ENCODE assay signal across 34 cellular contexts in the genomic region with DNA sequence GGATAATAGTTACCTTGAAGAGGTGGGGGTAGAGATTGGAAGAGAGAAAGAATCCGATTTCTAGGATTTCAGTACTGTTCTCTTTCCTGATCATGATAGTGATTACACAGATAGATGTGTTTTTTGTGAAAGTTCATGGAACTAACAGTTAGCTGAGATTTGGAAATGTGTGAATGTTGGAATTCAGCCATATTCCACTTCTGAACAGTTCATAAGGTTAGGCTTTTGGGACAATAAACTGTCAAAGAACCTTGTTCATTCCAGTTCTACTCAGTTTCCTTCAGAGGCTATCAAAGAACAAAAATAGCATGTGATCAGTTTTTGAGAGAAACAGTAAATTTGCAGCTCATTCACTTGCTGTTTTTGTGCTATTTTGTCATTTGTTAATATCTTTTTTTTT.
"Had no signal": no experiment of that assay in that cellular context is flagged by ENCODE, and none has a peak within 500 bp of the region (broad histone marks: within the 10 kb centered on the region; RNA-seq: fewer than 3 reads in every experiment).

No MANE protein-coding gene starts in this region.

- DNase-seq: activated B cell treated with CpG ODN at 0.5 μM for 24 hours; activated CD4-positive, alpha-beta memory T cell treated with anti-CD3 and anti-CD28 coated beads for 36 hours; activated CD4-positive, alpha-beta T cell treated with anti-CD3 and anti-CD28 coated beads for 4 hours; activated CD4-positive, alpha-beta T cell treated with anti-CD3 and anti-CD28 coated beads, Interleukin-2, amount 10 ng/mL, durations not matched to agents 24 days and 14 days; activated CD4-positive, alpha-beta T cell treated with anti-CD3 and anti-CD28 coated beads, Interleukin-2, amount 50 U/mL, for 1 hour; activated CD4-positive, alpha-beta T cell treated with anti-CD3 and anti-CD28 coated beads, Interleukin-2, amount 50 U/mL, for 4 hours; activated CD4-positive, CD25-positive, alpha-beta regulatory T cell treated with anti-CD3 and anti-CD28 coated beads, Interleukin-2, amount 50 U/mL, for 72 hours; activated CD8-positive, alpha-beta memory T cell treated with anti-CD3 and anti-CD28 coated beads, Interleukin-2, amount 50 U/mL, for 4 hours; activated CD8-positive, alpha-beta T cell treated with anti-CD3 and anti-CD28 coated beads for 36 hours; activated effector memory CD4-positive, alpha-beta T cell treated with anti-CD3 and anti-CD28 coated beads, Interleukin-2, amount 50 U/mL, for 16 hours; activated gamma-delta T cell treated with Interleukin-2 at 50 U/mL for 16 hours; activated naive CD4-positive, alpha-beta T cell; activated naive CD4-positive, alpha-beta T cell treated with anti-CD3 and anti-CD28 coated beads for 36 hours; activated naive CD4-positive, alpha-beta T cell treated with anti-CD3 and anti-CD28 coated beads, Interleukin-2, amount 50 U/mL, for 16 hours; activated naive CD8-positive, alpha-beta T cell treated with anti-CD3 and anti-CD28 coated beads for 36 hours; activated T-cell treated with anti-CD3 and anti-CD28 coated beads for 4 hours; activated T-cell treated with anti-CD3 and anti-CD28 coated beads, Interleukin-2, amount 50 U/mL, for 1 hour; activated T-cell treated with anti-CD3 and anti-CD28 coated beads, Interleukin-2, amount 50 U/mL, for 4 hours; activated T-cell treated with anti-CD3 and anti-CD28 coated beads, Interleukin-2, amount 50 U/mL, for 72 hours; adrenal gland; amniotic stem cell; aorta; body of pancreas; brain microvascular endothelial cell; central memory CD4-positive, alpha-beta T cell; T-helper 1 cell; T-helper 2 cell; T-helper 9 cell had no signal

- ATAC-seq: activated CD8-positive, alpha-beta T cell treated with anti-CD3 and anti-CD28 coated beads for 36 hours; activated naive CD4-positive, alpha-beta T cell treated with anti-CD3 and anti-CD28 coated beads, Interleukin-2, amount 50 U/mL, for 72 hours; activated T-cell treated with anti-CD3 and anti-CD28 coated beads, Interleukin-2, amount 50 U/mL, for 4 hours; activated T-cell treated with anti-CD3 and anti-CD28 coated beads, Interleukin-2, amount 50 U/mL, for 72 hours; activated T-helper 17 cell treated with anti-CD3 and anti-CD28 coated beads, Interleukin-2, amount 50 U/mL, for 72 hours; body of pancreas had no signal

- H3K4me3 ChIP-seq: adrenal gland, body of pancreas, breast epithelium had no signal

- H3K27ac ChIP-seq: adrenal gland, body of pancreas, brain microvascular endothelial cell, breast epithelium, VCaP had no signal

- H3K9me3 ChIP-seq: adrenal gland, body of pancreas, breast epithelium had no signal

- H3K4me1 ChIP-seq: body of pancreas, breast epithelium had no signal

- H3K27me3 ChIP-seq: adrenal gland, body of pancreas, brain microvascular endothelial cell, breast epithelium had no signal

- FAIRE-seq: astrocyte, TTC549 had no signal
